In the genomic region with DNA sequence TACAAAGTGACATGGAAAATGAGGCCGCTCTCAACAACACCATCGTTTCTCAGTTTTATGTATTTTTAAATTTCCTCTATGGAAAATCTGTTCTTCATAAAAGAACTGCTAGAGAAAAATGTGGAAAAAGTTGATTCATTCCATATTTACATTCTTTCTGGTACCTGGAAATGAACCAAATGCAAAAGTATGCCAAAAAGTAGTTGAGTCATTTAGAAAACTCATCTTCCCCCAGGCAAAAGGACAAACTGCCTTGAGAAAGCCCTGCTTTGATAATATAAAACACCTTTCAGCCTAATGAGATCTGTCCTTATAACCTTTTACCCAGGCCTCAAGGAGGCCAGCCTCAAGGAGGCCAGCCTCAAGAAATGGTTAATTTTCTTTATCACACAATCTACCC, we compare ENCODE assay signal across 14 cellular contexts.
DNase-seq lines count a peak whose midpoint lies in the region; TF ChIP-seq lines count a peak whose summit lies in the region.
"Had no signal": no experiment of that assay in that cellular context is flagged by ENCODE, and none has a peak within 500 bp of the region (broad histone marks: within the 10 kb centered on the region; RNA-seq: fewer than 3 reads in every experiment).

No MANE protein-coding gene starts in this region.

- H3K27ac Mint-ChIP-seq in activated CD4-positive, alpha-beta T cell treated with anti-CD3 and anti-CD28 coated beads, Interleukin-2, amount 10 ng/mL, durations not matched to agents 7 days and 5 days = no peak overlapping the region
- H3K27ac Mint-ChIP-seq: activated CD8-positive, alpha-beta T cell treated with anti-CD3 and anti-CD28 coated beads for 36 hours had no signal

- no peaks in the 10 kb centered on the region for H3K36me3 Mint-ChIP-seq in activated CD4-positive, alpha-beta T cell treated with anti-CD3 and anti-CD28 coated beads, Interleukin-2, amount 10 ng/mL, durations not matched to agents 7 days and 5 days (ENCODE audit: low read depth)

- H3K4me1 Mint-ChIP-seq in activated CD4-positive, alpha-beta T cell treated with anti-CD3 and anti-CD28 coated beads, Interleukin-2, amount 10 ng/mL, durations not matched to agents 7 days and 5 days = no peaks in the 10 kb centered on the region

- intact Hi-C loops in cardiac septum (cut with DNase I) = no loop called here

- H3K9me3 Mint-ChIP-seq in activated CD4-positive, alpha-beta T cell treated with anti-CD3 and anti-CD28 coated beads, Interleukin-2, amount 10 ng/mL, durations not matched to agents 7 days and 5 days = no peaks in the 10 kb centered on the region
- H3K9me3 Mint-ChIP-seq: activated CD8-positive, alpha-beta T cell treated with anti-CD3 and anti-CD28 coated beads for 36 hours had no signal

- no peak overlapping the region for H3K4me3 Mint-ChIP-seq in activated CD4-positive, alpha-beta T cell treated with anti-CD3 and anti-CD28 coated beads, Interleukin-2, amount 10 ng/mL, durations not matched to agents 7 days and 5 days
- H3K4me3 Mint-ChIP-seq: activated CD8-positive, alpha-beta T cell treated with anti-CD3 and anti-CD28 coated beads for 36 hours had no signal

- POLR2A ChIA-PET in activated CD4-positive, alpha-beta T cell treated with anti-CD3 and anti-CD28 coated beads, Interleukin-2, amount 10 ng/mL, durations not matched to agents 7 days and 5 days (lab: Charles Lee) = no interaction called here

- no peak overlapping the region for H3K4me3 ChIP-seq in AG09309 (ENCODE audit: control insufficient read depth, low read depth, low read length)
- H3K4me3 ChIP-seq in choroid plexus epithelial cell (ENCODE audit: low read depth, low read length) = no peak overlapping the region

- DNase-seq in AG09309 (ENCODE audit: low read depth) (peak; percentile 85), LHCN-M2 (ENCODE audit: low read depth) (peak; percentile 74), choroid plexus epithelial cell (ENCODE audit: low read depth) (peak; percentile 67), middle frontal gyrus (ENCODE audit: extremely low spot score, low spot score) (peak; percentile 12), GM19240 (ENCODE audit: insufficient read length, low spot score) (no peak), cardiac septum (ENCODE audit: low spot score) (no peak)
- no peak for DNase-seq in stimulated activated naive CD4-positive, alpha-beta T cell (lab: John Stamatoyannopoulos, UW)
- no peak for DNase-seq in activated CD4-positive, alpha-beta T cell treated with anti-CD3 and anti-CD28 coated beads, Interleukin-2, amount 10 ng/mL, durations not matched to agents 7 days and 5 days
- DNase-seq: activated CD8-positive, alpha-beta T cell treated with anti-CD3 and anti-CD28 coated beads for 36 hours; activated effector memory CD4-positive, alpha-beta T cell treated with anti-CD3 and anti-CD28 coated beads, Interleukin-2, amount 50 U/mL, for 16 hours; C1 segment of cervical spinal cord; occipital lobe; stimulated activated CD8-positive, alpha-beta memory T cell treated with anti-CD3 and anti-CD28 coated beads, Interleukin-4, amount 100 ng/mL, for 48 hours; T-helper 2 cell had no signal

- no peaks in the 10 kb centered on the region for H3K27me3 Mint-ChIP-seq in activated CD4-positive, alpha-beta T cell treated with anti-CD3 and anti-CD28 coated beads, Interleukin-2, amount 10 ng/mL, durations not matched to agents 7 days and 5 days
- H3K27me3 Mint-ChIP-seq: activated CD8-positive, alpha-beta T cell treated with anti-CD3 and anti-CD28 coated beads for 36 hours had no signal

- no peak for TF ChIP-seq CTCF in AG09309 (IDR thresholded peaks at IDR 0.05; ENCODE audit: control insufficient read depth, insufficient read depth, low read depth, low read length, missing control alignments)
- no peak for TF ChIP-seq CTCF in choroid plexus epithelial cell (conservative IDR thresholded peaks at IDR 0.05; ENCODE audit: low read depth, low read length)

- CTCF ChIA-PET in activated CD4-positive, alpha-beta T cell treated with anti-CD3 and anti-CD28 coated beads, Interleukin-2, amount 10 ng/mL, durations not matched to agents 7 days and 5 days (lab: Charles Lee) = no interaction called here

Comparison
In these comparisons a context has a peak if more than half of its experiments do, and no peak if none do; other contexts are left out.
1. DNase-seq: peak in AG09309 (single experiment), LHCN-M2 (single experiment), choroid plexus epithelial cell (single experiment) and middle frontal gyrus (single experiment); none in GM19240 (single experiment), stimulated activated naive CD4-positive, alpha-beta T cell (0 of 6), activated CD4-positive, alpha-beta T cell treated with anti-CD3 and anti-CD28 coated beads, Interleukin-2, amount 10 ng/mL, durations not matched to agents 7 days and 5 days (single experiment) and cardiac septum (single experiment).